In genomic region chr10:4147214-4147613, GRCh38 we compare ENCODE assay signal across 3 cellular contexts.
"Had no signal": no experiment of that assay in that cellular context is flagged by ENCODE, and none has a peak within 500 bp of the region (broad histone marks: within the 10 kb centered on the region; RNA-seq: fewer than 3 reads in every experiment).

No MANE protein-coding gene starts in this region.

- DNase-seq: GDM1, GF-D8 had no signal

- ATAC-seq: GM12878 had no signal

- H3K4me3 ChIP-seq: GM12878 had no signal
